25 cellular contexts compared by ENCODE assay signal in genomic region chr7:116918744-116919143, GRCh38.
"Had no signal": no experiment of that assay in that cellular context is flagged by ENCODE, and none has a peak within 500 bp of the region (broad histone marks: within the 10 kb centered on the region; RNA-seq: fewer than 3 reads in every experiment).

No MANE protein-coding gene starts in this region.

- H3K79me2 ChIP-seq: hepatocyte had no signal

- DNase-seq: cerebellar nuclear complex; cortex of kidney; dorsolateral prefrontal cortex; effector CD4-positive, alpha-beta T cell; foreskin fibroblast; gastrocnemius medialis; head of caudate nucleus; mucosa of descending colon; naive B cell; nucleus accumbens; stimulated activated CD4-positive, alpha-beta T cell treated with anti-CD3 and anti-CD28 coated beads, Interleukin-2, amount 100 ng/mL, for 24 hours; stimulated activated CD4-positive, alpha-beta T cell treated with anti-CD3 and anti-CD28 coated beads, Interleukin-4, amount 100 ng/mL, for 24 hours; stimulated activated naive CD4-positive, alpha-beta T cell treated with Interleukin-2 at 50 U/mL for 16 hours; stomach; thyroid gland had no signal

- H3K27ac ChIP-seq: dorsolateral prefrontal cortex, epithelial cell of prostate, gastrocnemius medialis, hepatocyte, neural progenitor cell, prostate gland, right atrium auricular region, stomach, thyroid gland had no signal

- H3K4me3 ChIP-seq: dorsolateral prefrontal cortex, gastrocnemius medialis, hepatocyte, lung, mucosa of descending colon, neural progenitor cell, prostate gland, right atrium auricular region, stomach, thyroid gland had no signal

- H3K9me3 ChIP-seq: gastrocnemius medialis, mucosa of descending colon, prostate gland, right atrium auricular region, stomach, thyroid gland had no signal

- H3K9ac ChIP-seq: neural progenitor cell had no signal

- H3K27me3 ChIP-seq: dorsolateral prefrontal cortex, gastrocnemius medialis, hepatocyte, neural progenitor cell, right atrium auricular region, stomach, thyroid gland had no signal

- H3K4me1 ChIP-seq: gastrocnemius medialis, neural progenitor cell, prostate gland, right atrium auricular region, stomach, thyroid gland had no signal

- H3K4me2 ChIP-seq: hepatocyte, neural progenitor cell had no signal

- ATAC-seq: esophagus mucosa; gastrocnemius medialis; left lobe of liver; mucosa of descending colon; sciatic nerve; stimulated activated effector memory CD8-positive, alpha-beta T cell treated with anti-CD3 and anti-CD28 coated beads, Interleukin-12 subunit alpha, Interleukin-12 subunit beta, amount 100 ng/mL, for 72 hours had no signal

- H2AFZ ChIP-seq: hepatocyte, neural progenitor cell had no signal

- H3K36me3 ChIP-seq: prostate gland had no signal
